In genomic region chr9:106298997-106299396, GRCh38 we compare ENCODE assay signal across 34 cellular contexts.
"Had no signal": no experiment of that assay in that cellular context is flagged by ENCODE, and none has a peak within 500 bp of the region (broad histone marks: within the 10 kb centered on the region; RNA-seq: fewer than 3 reads in every experiment).

No MANE protein-coding gene starts in this region.

- H3K36me3 ChIP-seq: adrenal gland, brain microvascular endothelial cell, breast epithelium had no signal

- H3K9me3 ChIP-seq: adrenal gland, body of pancreas, breast epithelium had no signal

- DNase-seq: activated B cell treated with CpG ODN at 0.5 μM for 24 hours; activated CD4-positive, alpha-beta memory T cell treated with anti-CD3 and anti-CD28 coated beads for 36 hours; activated CD4-positive, alpha-beta T cell treated with anti-CD3 and anti-CD28 coated beads for 4 hours; activated CD4-positive, alpha-beta T cell treated with anti-CD3 and anti-CD28 coated beads, Interleukin-2, amount 10 ng/mL, durations not matched to agents 24 days and 14 days; activated CD4-positive, alpha-beta T cell treated with anti-CD3 and anti-CD28 coated beads, Interleukin-2, amount 50 U/mL, for 1 hour; activated CD4-positive, alpha-beta T cell treated with anti-CD3 and anti-CD28 coated beads, Interleukin-2, amount 50 U/mL, for 4 hours; activated CD4-positive, CD25-positive, alpha-beta regulatory T cell treated with anti-CD3 and anti-CD28 coated beads, Interleukin-2, amount 50 U/mL, for 72 hours; activated CD8-positive, alpha-beta memory T cell treated with anti-CD3 and anti-CD28 coated beads, Interleukin-2, amount 50 U/mL, for 4 hours; activated CD8-positive, alpha-beta T cell treated with anti-CD3 and anti-CD28 coated beads for 36 hours; activated effector memory CD4-positive, alpha-beta T cell treated with anti-CD3 and anti-CD28 coated beads, Interleukin-2, amount 50 U/mL, for 16 hours; activated gamma-delta T cell treated with Interleukin-2 at 50 U/mL for 16 hours; activated naive CD4-positive, alpha-beta T cell; activated naive CD4-positive, alpha-beta T cell treated with anti-CD3 and anti-CD28 coated beads for 36 hours; activated naive CD4-positive, alpha-beta T cell treated with anti-CD3 and anti-CD28 coated beads, Interleukin-2, amount 50 U/mL, for 16 hours; activated naive CD8-positive, alpha-beta T cell treated with anti-CD3 and anti-CD28 coated beads for 36 hours; activated T-cell treated with anti-CD3 and anti-CD28 coated beads for 4 hours; activated T-cell treated with anti-CD3 and anti-CD28 coated beads, Interleukin-2, amount 50 U/mL, for 1 hour; activated T-cell treated with anti-CD3 and anti-CD28 coated beads, Interleukin-2, amount 50 U/mL, for 4 hours; activated T-cell treated with anti-CD3 and anti-CD28 coated beads, Interleukin-2, amount 50 U/mL, for 72 hours; adrenal gland; amniotic stem cell; aorta; body of pancreas; brain microvascular endothelial cell; central memory CD4-positive, alpha-beta T cell; T-helper 1 cell; T-helper 2 cell; T-helper 9 cell had no signal

- H3K4me1 ChIP-seq: adrenal gland, body of pancreas, breast epithelium had no signal

- FAIRE-seq: astrocyte, TTC549 had no signal

- ATAC-seq: activated CD8-positive, alpha-beta T cell treated with anti-CD3 and anti-CD28 coated beads for 36 hours; activated naive CD4-positive, alpha-beta T cell treated with anti-CD3 and anti-CD28 coated beads, Interleukin-2, amount 50 U/mL, for 72 hours; activated T-cell treated with anti-CD3 and anti-CD28 coated beads, Interleukin-2, amount 50 U/mL, for 4 hours; activated T-cell treated with anti-CD3 and anti-CD28 coated beads, Interleukin-2, amount 50 U/mL, for 72 hours; activated T-helper 17 cell treated with anti-CD3 and anti-CD28 coated beads, Interleukin-2, amount 50 U/mL, for 72 hours; body of pancreas had no signal

- H3K4me3 ChIP-seq: adrenal gland, body of pancreas, breast epithelium had no signal

- H3K27me3 ChIP-seq: adrenal gland, body of pancreas, brain microvascular endothelial cell, breast epithelium had no signal

- H3K27ac ChIP-seq: adrenal gland, body of pancreas, brain microvascular endothelial cell, breast epithelium, VCaP had no signal
